19 cellular contexts compared by ENCODE assay signal in genomic region chr2:238524584-238524983, GRCh38.
A peak's percentile ranks its signal among the peaks of the same experiment; 100 is the strongest.
DNase-seq lines count a peak whose midpoint lies in the region; ATAC-seq and TF ChIP-seq lines count a peak whose summit lies in the region.
"Had no signal": no experiment of that assay in that cellular context is flagged by ENCODE, and none has a peak within 500 bp of the region (broad histone marks: within the 10 kb centered on the region; RNA-seq: fewer than 3 reads in every experiment).

No MANE protein-coding gene starts in this region.

- H3K9me1 ChIP-seq in IMR-90 (ENCODE audit: insufficient read depth, low read length) = no peaks in the 10 kb centered on the region

- H3K4me2 ChIP-seq in BLaER1 = peak overlapping the region; percentile 95
- H3K4me2 ChIP-seq in IMR-90 (ENCODE audit: low read depth, low read length) = no peak overlapping the region
- H3K4me2 ChIP-seq in osteoblast (ENCODE audit: insufficient read depth, low read length) = no peak overlapping the region
- H3K4me2 ChIP-seq: GM23338 had no signal

- no peak for TF ChIP-seq POLR2A in IMR-90 (IDR thresholded peaks at IDR 0.05; ENCODE audit: low read depth, low read length)

- H3K4me3 ChIP-seq in BLaER1 (peak overlapping the region; percentile 49; the same call in 1 of the 2 replicates), IMR-90 (ENCODE audit: insufficient read depth, low read depth, low read length) (no peak overlapping the region), osteoblast (ENCODE audit: insufficient read depth, low read length) (no peak overlapping the region)
- H3K4me3 ChIP-seq: GM23338 had no signal

- in situ Hi-C loops in IMR-90 (cut with MboI; ENCODE audit: low sequenced_read_pairs) = no loop called here

- CTCF ChIA-PET in GM10248 (lab: Yijun Ruan, JAX) (interaction anchor here (2.1 kb wide), 1 partner anchor 11 kb away, joined by 8 read pairs; no protein-coding TSS in a partner anchor), IMR-90 (lab: Yijun Ruan, JAX) (interaction anchor here (1.7 kb wide), 1 partner anchor 11 kb away, joined by 9 read pairs; no protein-coding TSS in a partner anchor)

- H3K9me3 ChIP-seq in BLaER1 = peaks cover 25% of the 10 kb centered on the region
- H3K9me3 ChIP-seq in IMR-90 (ENCODE audit: control insufficient read depth, insufficient read depth, low read length) = no peaks in the 10 kb centered on the region
- H3K9me3 ChIP-seq in osteoblast (ENCODE audit: low read depth, low read length) = no peaks in the 10 kb centered on the region

- H3K79me2 ChIP-seq in osteoblast (ENCODE audit: insufficient read depth, low read length) = peaks cover 10% of the 10 kb centered on the region

- POLR2A ChIA-PET in GM10248 (lab: Yijun Ruan, JAX) (no interaction called here), IMR-90 (lab: Charles Lee; ENCODE audit: unreplicated experiment) (no interaction called here)

- H3K79me1 ChIP-seq in IMR-90 (ENCODE audit: low read depth in 1 of 2, low read length in 2 of 2) = no peaks in the 10 kb centered on the region

- DNase-seq in GM10248 (ENCODE audit: extremely low spot score) (peak; percentile 7), IMR-90 (no peak), osteoblast (ENCODE audit: insufficient read length, low spot score, missing footprints) (peak; percentile 57), C1 segment of cervical spinal cord (lab: John Stamatoyannopoulos, UW) (no peak), hippocampal formation (lab: John Stamatoyannopoulos, UW) (no peak)
- DNase-seq in stimulated activated naive CD4-positive, alpha-beta T cell (lab: John Stamatoyannopoulos, UW) = no peak
- DNase-seq: CD4-positive, alpha-beta T cell; CD8-positive, alpha-beta memory T cell; DMS 273 treated with DMSO at 0.1 percent for 48 hours; DMS79; EL; GDM1; H9 had no signal

- no peak overlapping the region; the same call in 1 of the 2 replicates for H3K23ac ChIP-seq in IMR-90 (ENCODE audit: low read depth, low read length)

- H3K14ac ChIP-seq in IMR-90 (replicated peaks; ENCODE audit: low read depth, low read length) = no peak overlapping the region

- no peak for TF ChIP-seq CTCF in GM10248 (IDR thresholded peaks at IDR 0.05; ENCODE audit: control extremely low read depth, extremely low read depth, low read depth, missing control alignments)
- TF ChIP-seq CTCF in IMR-90 (conservative IDR thresholded peaks at IDR 0.05; ENCODE audit: low read depth, low read length) = no peak
- TF ChIP-seq CTCF in osteoblast (IDR thresholded peaks at IDR 0.05; ENCODE audit: extremely low read depth, low read depth, low read length) = no peak

- H2BK5ac ChIP-seq in IMR-90 (ENCODE audit: low read depth, low read length, poor library complexity, severe bottlenecking) = no peak overlapping the region

- no peaks in the 10 kb centered on the region for H3K36me3 ChIP-seq in BLaER1
- H3K36me3 ChIP-seq in IMR-90 (ENCODE audit: control insufficient read depth, insufficient read depth, low read length) = no peaks in the 10 kb centered on the region
- H3K36me3 ChIP-seq in osteoblast (ENCODE audit: insufficient read depth, low read length) = no peaks in the 10 kb centered on the region

- no peak overlapping the region for H3K56ac ChIP-seq in IMR-90 (ENCODE audit: extremely low read depth, insufficient read depth, low read length)

- dilution Hi-C loops in IMR-90 (cut with HindIII; ENCODE audit: low sequenced_read_pairs, unreplicated experiment) = no loop called here

- H3K27me3 ChIP-seq in BLaER1 (no peaks in the 10 kb centered on the region), IMR-90 (ENCODE audit: control insufficient read depth, insufficient read depth, low read length) (peaks cover 2% of the 10 kb centered on the region; the same call in 1 of the 2 replicates), osteoblast (ENCODE audit: insufficient read depth, low read length) (no peaks in the 10 kb centered on the region)

- H3K4ac ChIP-seq in IMR-90 (ENCODE audit: low read depth, low read length) = no peak overlapping the region

- H3K4me1 ChIP-seq in BLaER1 = peaks cover 77% of the 10 kb centered on the region
- no peaks in the 10 kb centered on the region; the same call in 1 of the 2 replicates for H3K4me1 ChIP-seq in IMR-90 (ENCODE audit: control insufficient read depth, insufficient read depth, low read length)
- peaks cover 4% of the 10 kb centered on the region for H3K4me1 ChIP-seq in osteoblast (ENCODE audit: insufficient read depth, low read length)

- H4K20me1 ChIP-seq in BLaER1 (no peaks in the 10 kb centered on the region), IMR-90 (ENCODE audit: insufficient read depth, low read length) (no peaks in the 10 kb centered on the region; the same call in 1 of the 2 replicates), osteoblast (ENCODE audit: insufficient read depth, low read length) (no peaks in the 10 kb centered on the region)

- no TSS peak for BruUV-seq in IMR-90 (replicated peaks; lab: Mats Ljungman, UMichigan)

- no peak overlapping the region for H2BK15ac ChIP-seq in IMR-90 (ENCODE audit: low read depth, low read length)

- H3K9ac ChIP-seq in BLaER1 (peak overlapping the region; percentile 69), IMR-90 (ENCODE audit: low read depth, low read length) (no peak overlapping the region)

- ATAC-seq in IMR-90 (ENCODE audit: low read depth) = no peak
- ATAC-seq in HG03571 (IDR thresholded peaks at IDR 0.05; ENCODE audit: unreplicated experiment) = no peak
- ATAC-seq: GM23338, HCT116 had no signal

- peak overlapping the region; percentile 20 for H2AK9ac ChIP-seq in IMR-90 (replicated peaks; ENCODE audit: low read depth, low read length, poor library complexity)

- H4K8ac ChIP-seq in IMR-90 (ENCODE audit: low read depth in 2 of 2, low read length in 2 of 2) = no peak overlapping the region

- H3K27ac ChIP-seq in BLaER1 (peak overlapping the region; percentile 80), IMR-90 (ENCODE audit: insufficient read depth, low read length) (no peak overlapping the region), osteoblast (ENCODE audit: low read depth, low read length) (no peak overlapping the region)
- H3K27ac ChIP-seq: 22Rv1, C4-2B had no signal

- intact Hi-C loops in IMR-90 (cut with micrococcal nuclease) = loop anchor here (10.0 kb wide), 1 partner anchor 160 kb away; no protein-coding TSS in a partner anchor

- no peak overlapping the region for H2BK20ac ChIP-seq in IMR-90 (ENCODE audit: low read depth, low read length)

- H2AFZ ChIP-seq in IMR-90 (replicated peaks; ENCODE audit: low read length, poor library complexity) (no peak overlapping the region), osteoblast (ENCODE audit: low read length) (no peak overlapping the region)
- H2AFZ ChIP-seq: GM23338 had no signal

- TF ChIP-seq RAD21 in IMR-90 (IDR thresholded peaks at IDR 0.05; ENCODE audit: low read length) = no peak

- no peak overlapping the region for H3K18ac ChIP-seq in IMR-90 (ENCODE audit: low read depth, low read length)

- H2BK120ac ChIP-seq in IMR-90 (ENCODE audit: low read depth, low read length) = no peak overlapping the region

- H2AK5ac ChIP-seq in IMR-90 (ENCODE audit: low read depth, low read length) = no peak overlapping the region

- H4K5ac ChIP-seq in IMR-90 (ENCODE audit: low read depth, low read length) = no peak overlapping the region

- no peak overlapping the region for H4K91ac ChIP-seq in IMR-90 (ENCODE audit: insufficient read depth, low read depth, low read length)

- WGBS in IMR-90 (ENCODE audit: extremely low coverage in 2 of 2, insufficient read length in 1 of 2), 2 experiments = 66% methylated on average over 5 of the region's 10 CpGs; no CpG with 5 or more reads in 1 of the 2 experiments

TF ChIP-seq in IMR-90, 13 proteins besides CTCF, POLR2A, EP300 and RAD21:
- TF ChIP-seq FOS (IDR thresholded peaks at IDR 0.05; ENCODE audit: low read depth, low read length) (no peak), MXI1 (IDR thresholded peaks at IDR 0.05; ENCODE audit: borderline replicate concordance, low read depth, low read length) (no peak)

Comparison
In these comparisons a context has a peak if more than half of its experiments do, and no peak if none do; other contexts are left out.
1. DNase-seq: peak in GM10248 (single experiment) and osteoblast (single experiment); none in IMR-90 (single experiment), stimulated activated naive CD4-positive, alpha-beta T cell (0 of 6), C1 segment of cervical spinal cord (0 of 14) and hippocampal formation (0 of 2).